In genomic region chr4:146311238-146311970, GRCh38 we compare ENCODE assay signal across 36 cellular contexts.
A peak's percentile ranks its signal among the peaks of the same experiment; 100 is the strongest.
DNase-seq lines count a peak whose midpoint lies in the region; ATAC-seq, FAIRE-seq and TF ChIP-seq lines count a peak whose summit lies in the region.
"Had no signal": no experiment of that assay in that cellular context is flagged by ENCODE, and none has a peak within 500 bp of the region (broad histone marks: within the 10 kb centered on the region; RNA-seq: fewer than 3 reads in every experiment).

No MANE protein-coding gene starts in this region.

- ATAC-seq in memory B cell (ENCODE audit: low read depth) (no peak), HG02623 (IDR thresholded peaks at IDR 0.05; ENCODE audit: unreplicated experiment) (no peak), HG02970 (IDR thresholded peaks at IDR 0.05; ENCODE audit: low FRiP score, unreplicated experiment) (no peak)
- ATAC-seq: A549; Right ventricle myocardium inferior; stimulated activated naive CD8-positive, alpha-beta T cell treated with anti-CD3 and anti-CD28 coated beads, Interleukin-15, Interleukin-2, amounts not matched to agents 100 U/mL and 50 U/mL, for 24 hours; WTC11 had no signal

- in situ Hi-C loops in GM23248 (cut with MboI): no loop called here

- intact Hi-C loops in posterior vena cava (cut with DNase I): no loop called here

- peaks cover 12% of the 10 kb centered on the region for H3K4me1 Mint-ChIP-seq in memory B cell
- H3K4me1 Mint-ChIP-seq: activated CD4-positive, alpha-beta T cell treated with anti-CD3 and anti-CD28 coated beads, Interleukin-2, amount 10 ng/mL, durations not matched to agents 24 days and 14 days; activated naive CD4-positive, alpha-beta T cell treated with anti-CD3 and anti-CD28 coated beads, Interleukin-2, amount 50 U/mL, for 24 hours; CD4-positive, alpha-beta memory T cell; WTC11 had no signal

- H3K4me1 ChIP-seq in SK-N-SH (ENCODE audit: control insufficient read depth in 1 of 2, insufficient read depth in 2 of 2, low read depth in 1 of 2, low read length in 1 of 2): peaks cover 9 to 14% of the 10 kb centered on the region in 2 experiments; a peak in 3 of 4 replicates
- H3K4me1 ChIP-seq in GM23248 (ENCODE audit: insufficient read depth): peaks cover 9% of the 10 kb centered on the region
- H3K4me1 ChIP-seq: A549, ascending aorta, esophagus muscularis mucosa, right atrium auricular region, testis had no signal

- H3F3A ChIP-seq in SK-N-SH (replicated peaks; ENCODE audit: insufficient read depth) (no peaks in the 10 kb centered on the region), GM23248 (ENCODE audit: insufficient read depth) (no peaks in the 10 kb centered on the region; the same call in 1 of the 2 replicates)

- no peaks in the 10 kb centered on the region for H3K27me3 ChIP-seq in SK-N-SH (ENCODE audit: insufficient read depth)
- H3K27me3 ChIP-seq in GM23248 (replicated peaks; ENCODE audit: insufficient read depth): no peaks in the 10 kb centered on the region
- H3K27me3 ChIP-seq: ascending aorta, esophagus muscularis mucosa, ovary, right atrium auricular region, testis had no signal

- H3K4me3 ChIP-seq in SK-N-SH (ENCODE audit: low read depth in 2 of 2, low read length in 1 of 2) (no peak overlapping the region), GM23248 (no peak overlapping the region)
- H3K4me3 ChIP-seq: A549, ascending aorta, coronary artery, esophagus muscularis mucosa, lung, ovary, right atrium auricular region, smooth muscle cell, testis had no signal

- POLR2A ChIA-PET in SK-N-SH (lab: Yijun Ruan, JAX): interaction anchor here (0.9 kb wide), 1 partner anchor 375 kb away, joined by 4 read pairs; no protein-coding TSS in a partner anchor

- DNase-seq in GM12892 (ENCODE audit: insufficient read length): no peak
- DNase-seq in SK-N-SH: peak; percentile 44
- peak; percentile 20 for DNase-seq in dermis blood vessel endothelial cell
- no peak for DNase-seq in memory B cell (ENCODE audit: low spot score in 2 of 2)
- no peak for DNase-seq in posterior vena cava (ENCODE audit: low spot score)
- DNase-seq in GM23248: no peak
- DNase-seq: activated CD4-positive, alpha-beta T cell treated with anti-CD3 and anti-CD28 coated beads, Interleukin-2, amount 10 ng/mL, durations not matched to agents 24 days and 14 days; activated CD8-positive, alpha-beta memory T cell treated with anti-CD3 and anti-CD28 coated beads for 24 hours; activated T-cell treated with anti-CD3 and anti-CD28 coated beads for 4 hours; CD4-positive, alpha-beta memory T cell; endodermal cell; MM.1S; NCI-H1105 treated with DMSO at 0.1 percent for 48 hours; NCI-H187 treated with DMSO at 0.1 percent for 48 hours; NCI-H524 treated with DMSO at 0.1 percent for 48 hours; ovary; stimulated activated naive CD8-positive, alpha-beta T cell treated with anti-CD3 and anti-CD28 coated beads, Interleukin-15, Interleukin-2, amounts not matched to agents 100 U/mL and 50 U/mL, for 24 hours; SW 1271; T-helper 9 cell; testis had no signal

- peak in 1 of 2 experiments; percentile 87; a peak in 2 of 4 replicates for TF ChIP-seq EP300 in SK-N-SH (IDR thresholded peaks at IDR 0.05; ENCODE audit: borderline replicate concordance in 1 of 2, low read depth in 1 of 2, low read length in 1 of 2)

- H3K9ac ChIP-seq in SK-N-SH (no peak overlapping the region), GM23248 (no peak overlapping the region)
- H3K9ac ChIP-seq: KMS-11 had no signal

- H3K9me3 ChIP-seq in SK-N-SH: no peaks in the 10 kb centered on the region
- no peaks in the 10 kb centered on the region for H3K9me3 ChIP-seq in GM23248 (ENCODE audit: low read depth)
- H3K9me3 ChIP-seq: A549, ascending aorta, esophagus muscularis mucosa, ovary, right atrium auricular region, testis had no signal

- H3K79me2 ChIP-seq in SK-N-SH (ENCODE audit: insufficient read depth): no peaks in the 10 kb centered on the region
- no peaks in the 10 kb centered on the region for H3K79me2 ChIP-seq in GM23248 (ENCODE audit: insufficient read depth)

- H3K4me2 ChIP-seq in SK-N-SH (peak overlapping the region; percentile 59), GM23248 (ENCODE audit: unreplicated experiment) (no peak overlapping the region)
- H3K4me2 ChIP-seq: A549, KMS-11, smooth muscle cell had no signal

- no peaks in the 10 kb centered on the region for H3K27me3 Mint-ChIP-seq in memory B cell
- H3K27me3 Mint-ChIP-seq: activated CD4-positive, alpha-beta T cell treated with anti-CD3 and anti-CD28 coated beads, Interleukin-2, amount 10 ng/mL, durations not matched to agents 24 days and 14 days; activated naive CD4-positive, alpha-beta T cell treated with anti-CD3 and anti-CD28 coated beads, Interleukin-2, amount 50 U/mL, for 24 hours; CD4-positive, alpha-beta memory T cell had no signal

- no peaks in the 10 kb centered on the region for H4K20me1 ChIP-seq in SK-N-SH (ENCODE audit: insufficient read depth)
- H4K20me1 ChIP-seq in GM23248 (ENCODE audit: insufficient read depth): no peaks in the 10 kb centered on the region

- H3K27ac ChIP-seq in SK-N-SH (ENCODE audit: low read depth in 2 of 2, low read length in 1 of 2): peak overlapping the region in 1 of 2 experiments; percentile 88; a peak in 2 of 4 replicates
- no peak overlapping the region for H3K27ac ChIP-seq in GM23248
- H3K27ac ChIP-seq: A549, ascending aorta, coronary artery, esophagus muscularis mucosa, KMS-11, ovary, right atrium auricular region, testis had no signal

- H3K36me3 ChIP-seq in SK-N-SH (replicated peaks in 1 of 2; ENCODE audit: control insufficient read depth in 1 of 2, insufficient read depth in 2 of 2, low read length in 1 of 2) (no peaks in the 10 kb centered on the region), GM23248 (ENCODE audit: low read depth) (no peaks in the 10 kb centered on the region)
- H3K36me3 ChIP-seq: ascending aorta, esophagus muscularis mucosa, ovary, right atrium auricular region had no signal

- CTCF ChIA-PET in SK-N-SH (lab: Yijun Ruan, JAX): interaction anchor here (1.1 to 2.1 kb wide), 7 partner anchors 9 to 74 kb away, joined by 3 to 11 read pairs (median 4); no protein-coding TSS in a partner anchor

- H2AFZ ChIP-seq in SK-N-SH (ENCODE audit: low read depth) (no peak overlapping the region), GM23248 (no peak overlapping the region)

- H3K4me3 Mint-ChIP-seq in memory B cell: no peak overlapping the region
- H3K4me3 Mint-ChIP-seq: activated CD4-positive, alpha-beta T cell treated with anti-CD3 and anti-CD28 coated beads, Interleukin-2, amount 10 ng/mL, durations not matched to agents 24 days and 14 days; activated naive CD4-positive, alpha-beta T cell treated with anti-CD3 and anti-CD28 coated beads, Interleukin-2, amount 50 U/mL, for 24 hours; CD4-positive, alpha-beta memory T cell; endodermal cell; WTC11 had no signal

- TF ChIP-seq POLR2A in GM12892 (IDR thresholded peaks at IDR 0.05; ENCODE audit: low read depth, low read length): no peak

- no peak for TF ChIP-seq CTCF in SK-N-SH (IDR thresholded peaks at IDR 0.05)

- TF ChIP-seq RAD21 in SK-N-SH (IDR thresholded peaks at IDR 0.05; ENCODE audit: low read length): no peak

- no peaks in the 10 kb centered on the region for H3K9me3 Mint-ChIP-seq in memory B cell
- H3K9me3 Mint-ChIP-seq: activated CD4-positive, alpha-beta T cell treated with anti-CD3 and anti-CD28 coated beads, Interleukin-2, amount 10 ng/mL, durations not matched to agents 24 days and 14 days; activated naive CD4-positive, alpha-beta T cell treated with anti-CD3 and anti-CD28 coated beads, Interleukin-2, amount 50 U/mL, for 24 hours; activated T-helper 2 cell treated with anti-CD3 and anti-CD28 coated beads, Interferon-gamma antibody, Interleukin-2, Interleukin-4, amounts not matched to agents 10 μg/mL and 5 μg/mL and 100 μg/mL, durations not matched to agents 14 hours and 24 hours and 36 hours; CD4-positive, alpha-beta memory T cell; endodermal cell; WTC11 had no signal

- H3K36me3 Mint-ChIP-seq in memory B cell: peaks cover 4% of the 10 kb centered on the region
- H3K36me3 Mint-ChIP-seq: WTC11 had no signal

- H3K9me2 ChIP-seq in SK-N-SH: no peaks in the 10 kb centered on the region
- H3K9me2 ChIP-seq in GM23248 (ENCODE audit: insufficient read depth): peaks cover 4% of the 10 kb centered on the region; the same call in 1 of the 2 replicates

- 28% methylated on average over 3 of the region's 3 CpGs for WGBS in SK-N-SH (ENCODE audit: low lambda C conversion rate)
- WGBS in GM23248 (ENCODE audit: low coverage in 1 of 2, low lambda C conversion rate in 2 of 2, missing lambda C conversion rate in 2 of 2), 2 experiments: 60 to 61% methylated on average over 3 of the region's 3 CpGs

- H3K27ac Mint-ChIP-seq in memory B cell: peak overlapping the region; percentile 32
- H3K27ac Mint-ChIP-seq: activated CD4-positive, alpha-beta T cell treated with anti-CD3 and anti-CD28 coated beads, Interleukin-2, amount 10 ng/mL, durations not matched to agents 24 days and 14 days; activated naive CD4-positive, alpha-beta T cell treated with anti-CD3 and anti-CD28 coated beads, Interleukin-2, amount 50 U/mL, for 24 hours; activated T-helper 2 cell treated with anti-CD3 and anti-CD28 coated beads, Interferon-gamma antibody, Interleukin-2, Interleukin-4, amounts not matched to agents 10 μg/mL and 5 μg/mL and 100 μg/mL, durations not matched to agents 14 hours and 24 hours and 36 hours; endodermal cell; WTC11 had no signal

- FAIRE-seq in GM12892 (lab: Jason Lieb, UNC): peak; percentile 50
- FAIRE-seq: A549, frontal cortex, H1 had no signal

TF ChIP-seq in SK-N-SH, 30 proteins besides CTCF, POLR2A, EP300 and RAD21 (continues in another document):
- TF ChIP-seq FOXM1 (IDR thresholded peaks at IDR 0.05; ENCODE audit: low read depth) (no peak), MEF2A (IDR thresholded peaks at IDR 0.05; ENCODE audit: borderline replicate concordance, low read depth) (no peak), SIN3A (IDR thresholded peaks at IDR 0.05; ENCODE audit: borderline replicate concordance, low read depth, low read length) (no peak), JUND (IDR thresholded peaks at IDR 0.05) (0 out of 2 replicates have a peak, but pooled peaks have one; percentile 3), GABPA (IDR thresholded peaks at IDR 0.05; ENCODE audit: low read depth) (no peak), GATA2 (CRISPR knock-in tag; IDR thresholded peaks at IDR 0.05) (peak; percentile 91), TCF12 (IDR thresholded peaks at IDR 0.05) (peak; percentile 29; the same call in 1 of the 2 replicates), MXI1 (IDR thresholded peaks at IDR 0.05; ENCODE audit: low read depth, low read length) (no peak), CHD2 (IDR thresholded peaks at IDR 0.05; ENCODE audit: low read length, partially characterized antibody) (peak; percentile 76), MAX (IDR thresholded peaks at IDR 0.05; ENCODE audit: low read depth) (no peak)

Comparison
In these comparisons a context has a peak if more than half of its experiments do, and no peak if none do; other contexts are left out.
1. DNase-seq: peak in SK-N-SH (single experiment) and dermis blood vessel endothelial cell (single experiment); none in GM12892 (single experiment), memory B cell (0 of 2), posterior vena cava (single experiment) and GM23248 (single experiment).